2 cellular contexts compared by ENCODE assay signal in genomic region chr12:70468741-70469140, GRCh38.
TF ChIP-seq lines count a peak whose summit lies in the region.

No MANE protein-coding gene starts in this region.

TF ChIP-seq in HepG2, 621 proteins besides CTCF, POLR2A, EP300 and RAD21 (continues in another document):
- no peak for TF ChIP-seq ZNF704 (CRISPR knock-in tag; IDR thresholded peaks at IDR 0.05; ENCODE audit: borderline replicate concordance)
- no peak for TF ChIP-seq ATF3 (CRISPR knock-in tag; IDR thresholded peaks at IDR 0.05)
- no peak for TF ChIP-seq CEBPG (CRISPR knock-in tag; IDR thresholded peaks at IDR 0.05)
- TF ChIP-seq JUNB (CRISPR knock-in tag; IDR thresholded peaks at IDR 0.05; ENCODE audit: borderline replicate concordance): no peak
- TF ChIP-seq RFXAP (CRISPR knock-in tag; IDR thresholded peaks at IDR 0.05; ENCODE audit: borderline replicate concordance): no peak
- TF ChIP-seq FLYWCH1 (CRISPR knock-in tag; IDR thresholded peaks at IDR 0.05): no peak
- no peak for TF ChIP-seq NFYC (CRISPR knock-in tag; IDR thresholded peaks at IDR 0.05)
- no peak for TF ChIP-seq SP1 (IDR thresholded peaks at IDR 0.05)
- no peak for TF ChIP-seq SP1 (CRISPR knock-in tag; IDR thresholded peaks at IDR 0.05)
- no peak for TF ChIP-seq FOXP4 (CRISPR knock-in tag; IDR thresholded peaks at IDR 0.05)
- TF ChIP-seq NFAT5 (CRISPR knock-in tag; IDR thresholded peaks at IDR 0.05): no peak
- no peak for TF ChIP-seq MNT (IDR thresholded peaks at IDR 0.05)
- TF ChIP-seq TCF7 (IDR thresholded peaks at IDR 0.05; ENCODE audit: low read depth): no peak
- no peak for TF ChIP-seq ZZZ3 (CRISPR knock-in tag; IDR thresholded peaks at IDR 0.05; ENCODE audit: borderline replicate concordance)
- TF ChIP-seq ZNF256 (CRISPR knock-in tag; conservative IDR thresholded peaks at IDR 0.05): no peak
- no peak for TF ChIP-seq TGIF2 (CRISPR knock-in tag; IDR thresholded peaks at IDR 0.05)
- TF ChIP-seq ZNF317 (CRISPR knock-in tag; IDR thresholded peaks at IDR 0.05): no peak
- no peak for TF ChIP-seq MTA1 (CRISPR knock-in tag; IDR thresholded peaks at IDR 0.05; ENCODE audit: borderline replicate concordance)
- no peak for TF ChIP-seq ZNF614 (CRISPR knock-in tag; IDR thresholded peaks at IDR 0.05; ENCODE audit: borderline replicate concordance)

TF ChIP-seq in GM12878, 131 proteins besides CTCF, POLR2A, EP300 and RAD21:
- no peak for TF ChIP-seq KLF5 (IDR thresholded peaks at IDR 0.05; ENCODE audit: partially characterized antibody)
- TF ChIP-seq GATAD2B (conservative IDR thresholded peaks at IDR 0.05; ENCODE audit: low read depth): no peak
